Comparison of ENCODE assay signal across 18 cellular contexts in genomic region chr20:61353996-61354390, GRCh38.
DNase-seq lines count a peak whose midpoint lies in the region; ATAC-seq, FAIRE-seq and TF ChIP-seq lines count a peak whose summit lies in the region.
"Had no signal": no experiment of that assay in that cellular context is flagged by ENCODE, and none has a peak within 500 bp of the region (broad histone marks: within the 10 kb centered on the region; RNA-seq: fewer than 3 reads in every experiment).

No MANE protein-coding gene starts in this region.

- H2BK5ac ChIP-seq in H1 (ENCODE audit: low read depth, low read length): no peak overlapping the region

- H3K36me3 ChIP-seq in H1 (ENCODE audit: control insufficient read depth in 2 of 4, insufficient read depth in 4 of 4, low read length in 3 of 4): no peaks in the 10 kb centered on the region
- H3K36me3 ChIP-seq in neutrophil: no peaks in the 10 kb centered on the region
- H3K36me3 ChIP-seq: BE2C had no signal

- H3K4me1 ChIP-seq in H1 (replicated peaks in 1 of 4; ENCODE audit: control insufficient read depth in 3 of 4, insufficient read depth in 4 of 4, low read length in 3 of 4) (peaks cover 7 to 28% (median 18%) of the 10 kb centered on the region in 4 experiments), neutrophil (ENCODE audit: control insufficient read depth in 1 of 2, insufficient read depth in 1 of 2, low read depth in 1 of 2, low read length in 1 of 2) (peaks cover 0 to 8% of the 10 kb centered on the region in 2 experiments)
- H3K4me1 ChIP-seq: BE2C had no signal

- CTCF ChIA-PET in RWPE1 (lab: Yijun Ruan, JAX): no interaction called here
- CTCF ChIA-PET in H1 (lab: Charles Lee; ENCODE audit: partially characterized antibody): interaction anchor here (1.6 kb wide), 1 partner anchor 148 kb away, joined by 3 read pairs; no protein-coding TSS in a partner anchor

- H3K4me2 ChIP-seq in H1 (ENCODE audit: insufficient read depth in 1 of 2, low read depth in 2 of 2, low read length in 2 of 2): no peak overlapping the region

- TF ChIP-seq EP300 in H1 (IDR thresholded peaks at IDR 0.05; ENCODE audit: borderline replicate concordance in 1 of 2, low read depth in 2 of 2, low read length in 2 of 2): no peak

- no peaks in the 10 kb centered on the region for H3K79me1 ChIP-seq in H1 (ENCODE audit: low read depth, low read length)

- H3K9me3 ChIP-seq in H1 (ENCODE audit: insufficient read depth in 2 of 2, low read depth in 1 of 2, low read length in 1 of 2) (no peaks in the 10 kb centered on the region), neutrophil (no peaks in the 10 kb centered on the region)
- H3K9me3 ChIP-seq: BE2C had no signal

- no peak overlapping the region for H2AK5ac ChIP-seq in H1 (ENCODE audit: low read depth, low read length)

- H3K4me3 ChIP-seq in H1 (ENCODE audit: extremely low read depth in 1 of 4, insufficient read depth in 2 of 4, low read depth in 3 of 4, low read length in 4 of 4) (no peak overlapping the region), neutrophil (ENCODE audit: low read depth in 1 of 2, low read length in 1 of 2) (no peak overlapping the region)

- no peak overlapping the region for H2BK20ac ChIP-seq in H1 (ENCODE audit: low read length)

- DNase-seq in RWPE1 (ENCODE audit: low spot score) (no peak), H1 (ENCODE audit: low read depth in 1 of 2, low spot score in 2 of 2) (no peak), NCI-H345 treated with DMSO at 0.1 percent for 48 hours (lab: John Stamatoyannopoulos, UW; ENCODE audit: unreplicated experiment) (no peak), left lobe of liver (ENCODE audit: low spot score) (no peak), HuH-7 (ENCODE audit: low spot score) (no peak)
- DNase-seq: BE2C; CD8-positive, alpha-beta T cell; COR-L47; DMS153; DMS79 treated with DMSO at 0.1 percent for 48 hours; HFFc6 had no signal

- H3K23ac ChIP-seq in H1 (ENCODE audit: insufficient read length): no peak overlapping the region

- ATAC-seq in GM19397 (IDR thresholded peaks at IDR 0.05; ENCODE audit: unreplicated experiment) (no peak), left lobe of liver (no peak)
- ATAC-seq: CD8-positive, alpha-beta T cell had no signal

- no peak overlapping the region for H4K5ac ChIP-seq in H1 (ENCODE audit: insufficient read length, low read depth, low read length)

- no peak for FAIRE-seq in H1 (lab: Jason Lieb, UNC)
- FAIRE-seq: A204.1, D721Med, G401.6, GM12892 had no signal

- 86% methylated on average over 18 of the region's 18 CpGs; no CpG with 5 or more reads in 1 of the 2 experiments for WGBS in H1 (ENCODE audit: extremely low coverage in 1 of 2, insufficient coverage in 1 of 2, insufficient read length in 1 of 2, insufficient replicate concordance in 2 of 2, low coverage in 1 of 2, low lambda C conversion rate in 2 of 2, missing lambda C conversion rate in 1 of 2), 2 experiments

- no peak overlapping the region for H2BK120ac ChIP-seq in H1 (replicated peaks; ENCODE audit: low read depth, low read length)

- TF ChIP-seq RAD21 in H1 (IDR thresholded peaks at IDR 0.05 in 1 of 2, conservative IDR thresholded peaks at IDR 0.05 in 1 of 2; ENCODE audit: low read depth in 2 of 2, low read length in 2 of 2): no peak

- no peaks in the 10 kb centered on the region for H4K20me1 ChIP-seq in H1 (replicated peaks in 1 of 2; ENCODE audit: control insufficient read depth in 1 of 2, insufficient read depth in 2 of 2, low read length in 2 of 2)

- H3K27ac ChIP-seq in RWPE1 (peak overlapping the region; percentile 90), H1 (ENCODE audit: low read depth, low read length) (no peak overlapping the region), neutrophil (peak overlapping the region; percentile 25)
- H3K27ac ChIP-seq: C4-2B had no signal

- TF ChIP-seq POLR2A in H1 (IDR thresholded peaks at IDR 0.05; ENCODE audit: control extremely low read depth in 1 of 2, low read depth in 2 of 2, low read length in 2 of 2): no peak

- no peak overlapping the region for H3K14ac ChIP-seq in H1 (ENCODE audit: insufficient read length)

- peaks cover 4% of the 10 kb centered on the region; the same call in 1 of the 2 replicates for H3K23me2 ChIP-seq in H1 (ENCODE audit: low read depth, low read length)

- peak overlapping the region; percentile 40; the same call in 1 of the 2 replicates for H2BK15ac ChIP-seq in H1 (ENCODE audit: low read length)

- H2AFZ ChIP-seq in H1 (ENCODE audit: low read length): no peak overlapping the region

- H3K79me2 ChIP-seq in H1 (ENCODE audit: control insufficient read depth in 1 of 2, insufficient read depth in 2 of 2, low read length in 2 of 2): no peaks in the 10 kb centered on the region

- TF ChIP-seq CTCF in RWPE1 (conservative IDR thresholded peaks at IDR 0.05; ENCODE audit: low read depth) (no peak), H1 (IDR thresholded peaks at IDR 0.05; ENCODE audit: control extremely low read depth in 1 of 3, insufficient read depth in 1 of 3, low read depth in 1 of 3, low read length in 3 of 3) (no peak), neutrophil (IDR thresholded peaks at IDR 0.05) (no peak)

- POLR2A ChIA-PET in RWPE1 (lab: Yijun Ruan, JAX; ENCODE audit: low non-redundant PET) (no interaction called here), H1 (lab: Charles Lee; ENCODE audit: partially characterized antibody) (no interaction called here)

- peak overlapping the region; percentile 8 for H4K91ac ChIP-seq in H1 (replicated peaks; ENCODE audit: insufficient read length, low read length)

- no peak overlapping the region for H3K56ac ChIP-seq in H1 (replicated peaks; ENCODE audit: insufficient read length, low read depth, low read length)

- H3K4ac ChIP-seq in H1 (replicated peaks; ENCODE audit: insufficient read length, low read depth, low read length): no peak overlapping the region

- no peak overlapping the region for H3K9ac ChIP-seq in H1 (replicated peaks in 1 of 4; ENCODE audit: extremely low read depth in 1 of 4, low read depth in 3 of 4, low read length in 3 of 4)

- H3K27me3 ChIP-seq in H1 (replicated peaks in 1 of 4; ENCODE audit: control insufficient read depth in 3 of 4, extremely low read depth in 1 of 4, insufficient read depth in 3 of 4, low read length in 3 of 4) (peaks cover 0 to 17% (median 8%) of the 10 kb centered on the region in 4 experiments; a peak in 4 of 7 replicates), neutrophil (no peaks in the 10 kb centered on the region)
- H3K27me3 ChIP-seq: BE2C had no signal

- no peak overlapping the region for H3K18ac ChIP-seq in H1 (ENCODE audit: extremely low read depth, low read length)

- no peak overlapping the region for H4K8ac ChIP-seq in H1 (ENCODE audit: extremely low read depth, insufficient read depth, low read length)

- H2BK12ac ChIP-seq in H1 (ENCODE audit: low read depth, low read length): peak overlapping the region; percentile 43; the same call in 1 of the 2 replicates

TF ChIP-seq in H1, 55 proteins besides CTCF, POLR2A, EP300 and RAD21:
- no peak for TF ChIP-seq ZNF274 (IDR thresholded peaks at IDR 0.05; ENCODE audit: borderline replicate concordance, extremely low read depth, low read length)
- TF ChIP-seq, protein P1, sequence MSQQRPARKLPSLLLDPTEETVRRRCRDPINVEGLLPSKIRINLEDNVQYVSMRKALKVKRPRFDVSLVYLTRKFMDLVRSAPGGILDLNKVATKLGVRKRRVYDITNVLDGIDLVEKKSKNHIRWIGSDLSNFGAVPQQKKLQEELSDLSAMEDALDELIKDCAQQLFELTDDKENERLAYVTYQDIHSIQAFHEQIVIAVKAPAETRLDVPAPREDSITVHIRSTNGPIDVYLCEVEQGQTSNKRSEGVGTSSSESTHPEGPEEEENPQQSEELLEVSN (IDR thresholded peaks at IDR 0.05): no peak
- TF ChIP-seq BRCA1 (IDR thresholded peaks at IDR 0.05; ENCODE audit: low read depth, low read length): no peak
